In genomic region chr17:20300399-20301037, GRCh38 we compare ENCODE assay signal across 1 cellular context.
TF ChIP-seq lines count a peak whose summit lies in the region.

No MANE protein-coding gene starts in this region.

TF ChIP-seq in SK-N-SH, 30 proteins besides CTCF, POLR2A, EP300 and RAD21 (continued from another document):
- TF ChIP-seq PBX3 (IDR thresholded peaks at IDR 0.05) (peak; percentile 59), TAF1 (IDR thresholded peaks at IDR 0.05; ENCODE audit: borderline replicate concordance, low read depth, low read length) (no peak), FOXJ3 (CRISPR knock-in tag; IDR thresholded peaks at IDR 0.05) (no peak), MAX (IDR thresholded peaks at IDR 0.05; ENCODE audit: low read depth) (0 out of 2 replicates have a peak, but pooled peaks have one; percentile 40), CHD2 (IDR thresholded peaks at IDR 0.05; ENCODE audit: low read length, partially characterized antibody) (no peak), TCF12 (IDR thresholded peaks at IDR 0.05) (peak; percentile 71), FOXM1 (IDR thresholded peaks at IDR 0.05; ENCODE audit: low read depth) (no peak), YY1 (IDR thresholded peaks at IDR 0.05; ENCODE audit: low read depth) (no peak), RCOR1 (IDR thresholded peaks at IDR 0.05; ENCODE audit: low read length) (no peak), RXRA (IDR thresholded peaks at IDR 0.05; ENCODE audit: borderline replicate concordance, low read depth) (no peak)
TF ChIP-seq in SK-N-SH: peak in this region for 6.
